ENCODE assay signal across 21 cellular contexts in genomic region chr18:48236822-48237221, GRCh38.
DNase-seq lines count a peak whose midpoint lies in the region; ATAC-seq and TF ChIP-seq lines count a peak whose summit lies in the region.
"Had no signal": no experiment of that assay in that cellular context is flagged by ENCODE, and none has a peak within 500 bp of the region (broad histone marks: within the 10 kb centered on the region; RNA-seq: fewer than 3 reads in every experiment).

No MANE protein-coding gene starts in this region.

- no peak overlapping the region for H3K14ac ChIP-seq in trophoblast cell (ENCODE audit: low read length)

- H3K23ac ChIP-seq in trophoblast cell (ENCODE audit: low read length): no peak overlapping the region

- H3F3A ChIP-seq in PC-9 (ENCODE audit: insufficient read depth, low read depth): peaks cover 34% of the 10 kb centered on the region

- peak overlapping the region; percentile 99 for H3K27ac ChIP-seq in PC-9
- H3K27ac ChIP-seq in lung (ENCODE audit: low read depth in 1 of 2, low read length in 1 of 2): no peak overlapping the region
- no peak overlapping the region for H3K27ac ChIP-seq in trophoblast cell (ENCODE audit: low read depth, low read length)
- H3K27ac ChIP-seq: A549; BLaER1 treated with 17β-estradiol and CSF1 and Interleukin-3, amounts not matched to agents 10 nM and 100 nM had no signal

- WGBS in lung, 2 donors: 71 to 83% methylated on average over 2 of the region's 2 CpGs
- no CpG with 5 or more reads among the region's 2 CpGs for WGBS in trophoblast cell (ENCODE audit: extremely low coverage, insufficient coverage, insufficient read length)

- peak overlapping the region; percentile 65 for H3K9ac ChIP-seq in trophoblast cell (ENCODE audit: low read length)
- H3K9ac ChIP-seq: BLaER1 treated with 17β-estradiol and CSF1 and Interleukin-3, amounts not matched to agents 10 nM and 100 nM had no signal

- peak overlapping the region; percentile 84 for H2BK12ac ChIP-seq in trophoblast cell (ENCODE audit: low read length)

- intact Hi-C loops in PC-9 (cut with micrococcal nuclease; ENCODE audit: unreplicated experiment): loop anchor here (10.0 kb wide), 1 partner anchor 178 kb away; no protein-coding TSS in a partner anchor

- H2AFZ ChIP-seq in PC-9 (no peak overlapping the region), trophoblast cell (ENCODE audit: insufficient read depth, low read length, poor library complexity) (no peak overlapping the region)

- H4K8ac ChIP-seq in trophoblast cell (ENCODE audit: low read depth, low read length): peak overlapping the region; percentile 28

- H4K91ac ChIP-seq in trophoblast cell (ENCODE audit: low read depth, low read length): no peak overlapping the region

- H3K27me3 ChIP-seq in PC-9 (ENCODE audit: insufficient read depth, low read depth) (no peaks in the 10 kb centered on the region), lung (ENCODE audit: control insufficient read depth, insufficient read depth) (no peaks in the 10 kb centered on the region), trophoblast cell (ENCODE audit: insufficient read depth, low read length) (no peaks in the 10 kb centered on the region)
- H3K27me3 ChIP-seq: BE2C; BLaER1 treated with 17β-estradiol and CSF1 and Interleukin-3, amounts not matched to agents 10 nM and 100 nM had no signal

- no peak overlapping the region for H4K12ac ChIP-seq in trophoblast cell (ENCODE audit: low read depth, low read length)

- H3K9me3 ChIP-seq in PC-9 (ENCODE audit: insufficient read depth, low read depth) (peaks cover 18% of the 10 kb centered on the region; the same call in 1 of the 2 replicates), lung (ENCODE audit: control insufficient read depth in 2 of 2, insufficient read depth in 1 of 2, low read length in 1 of 2) (peaks cover 5 to 7% of the 10 kb centered on the region in 2 donors), trophoblast cell (ENCODE audit: insufficient read depth, low read depth, low read length) (no peaks in the 10 kb centered on the region)
- H3K9me3 ChIP-seq: BE2C had no signal

- peaks cover 6% of the 10 kb centered on the region for H3K79me1 ChIP-seq in trophoblast cell (ENCODE audit: low read length)

- H3K4me2 ChIP-seq in PC-9 (peak overlapping the region; percentile 85), trophoblast cell (ENCODE audit: low read length) (no peak overlapping the region)
- H3K4me2 ChIP-seq: A549; BLaER1 treated with 17β-estradiol and CSF1 and Interleukin-3, amounts not matched to agents 10 nM and 100 nM had no signal

- TF ChIP-seq CTCF in PC-9 (conservative IDR thresholded peaks at IDR 0.05) (no peak), lung (IDR thresholded peaks at IDR 0.05; ENCODE audit: control extremely low read depth, extremely low read depth) (no peak)

- POLR2A ChIA-PET in PC-9 (lab: Charles Lee; ENCODE audit: unreplicated experiment): no interaction called here

- H3K4me3 ChIP-seq in PC-9 (0 out of 2 replicates have a peak overlapping the region, but pooled peaks have one; percentile 4), lung (no peak overlapping the region), trophoblast cell (ENCODE audit: low read depth, low read length) (no peak overlapping the region)
- H3K4me3 ChIP-seq: A549; BLaER1 treated with 17β-estradiol and CSF1 and Interleukin-3, amounts not matched to agents 10 nM and 100 nM; HAP-1 had no signal

- H2BK120ac ChIP-seq in trophoblast cell (ENCODE audit: insufficient read depth, low read length, poor library complexity): no peak overlapping the region

- no peaks in the 10 kb centered on the region for H4K20me1 ChIP-seq in PC-9 (ENCODE audit: insufficient read depth)
- H4K20me1 ChIP-seq: BLaER1 treated with 17β-estradiol and CSF1 and Interleukin-3, amounts not matched to agents 10 nM and 100 nM had no signal

- H2BK5ac ChIP-seq in trophoblast cell (ENCODE audit: low read depth, low read length, poor library complexity): peak overlapping the region; percentile 56

- H3K4me1 ChIP-seq in PC-9 (replicated peaks; ENCODE audit: insufficient read depth): peaks cover 49% of the 10 kb centered on the region
- H3K4me1 ChIP-seq in lung (ENCODE audit: control insufficient read depth in 2 of 2, insufficient read depth in 2 of 2, low read length in 2 of 2): peaks cover 0 to 3% of the 10 kb centered on the region in 2 donors
- peaks cover 6 to 10% of the 10 kb centered on the region in 2 experiments for H3K4me1 ChIP-seq in trophoblast cell (ENCODE audit: control insufficient read depth in 1 of 2, insufficient read depth in 2 of 2, low read length in 2 of 2)
- H3K4me1 ChIP-seq: A549, BE2C, HAP-1 had no signal

- ATAC-seq in lung (ENCODE audit: insufficient read depth, low FRiP score): peak; percentile 27
- ATAC-seq in GM21390 (IDR thresholded peaks at IDR 0.05; ENCODE audit: unreplicated experiment): no peak
- ATAC-seq: A549 had no signal

- H3K36me3 ChIP-seq in PC-9 (ENCODE audit: low read depth) (no peaks in the 10 kb centered on the region), lung (ENCODE audit: control insufficient read depth in 2 of 2, insufficient read depth in 2 of 2, low read length in 2 of 2) (no peaks in the 10 kb centered on the region), trophoblast cell (ENCODE audit: control insufficient read depth in 1 of 2, insufficient read depth in 2 of 2, low read length in 2 of 2) (peaks cover 0 to 1% of the 10 kb centered on the region in 2 experiments)
- H3K36me3 ChIP-seq: BE2C; BLaER1 treated with 17β-estradiol and CSF1 and Interleukin-3, amounts not matched to agents 10 nM and 100 nM; HAP-1 had no signal

- no peak overlapping the region for H2AK5ac ChIP-seq in trophoblast cell (ENCODE audit: low read length)

- BruUV-seq in PC-9 (replicated peaks; lab: Mats Ljungman, UMichigan): no TSS peak

- no peak for DNase-seq in PC-9
- DNase-seq in lung (ENCODE audit: low spot score): no peak
- DNase-seq in trophoblast cell: no peak
- DNase-seq in NCI-H2081 (lab: John Stamatoyannopoulos, UW): no peak
- DNase-seq in T1000 (lab: John Stamatoyannopoulos, UW): no peak
- DNase-seq: 8988T; ACHN; AML-193; BE2C; CD4-positive, alpha-beta T cell; CD8-positive, alpha-beta memory T cell; DMS 273 treated with DMSO at 0.1 percent for 48 hours; DMS53; DMS79 treated with DMSO at 0.1 percent for 48 hours; GF-D8; GOT3; HFFc6 had no signal

- CTCF ChIA-PET in PC-9 (lab: Charles Lee): no interaction called here

- no peaks in the 10 kb centered on the region for H3K9me2 ChIP-seq in PC-9 (ENCODE audit: insufficient read depth)

- no peak overlapping the region for H3K18ac ChIP-seq in trophoblast cell (ENCODE audit: low read length)

- no peaks in the 10 kb centered on the region for H3K79me2 ChIP-seq in PC-9 (ENCODE audit: low read depth)
- no peaks in the 10 kb centered on the region for H3K79me2 ChIP-seq in trophoblast cell (ENCODE audit: control insufficient read depth, insufficient read depth, low read length, poor library complexity)

- no peak overlapping the region for H3K4ac ChIP-seq in trophoblast cell (ENCODE audit: low read depth, low read length)
